ENCODE assay signal across 1 cellular context in genomic region chr6:105992315-105992961, GRCh38.
TF ChIP-seq lines count a peak whose summit lies in the region.

No MANE protein-coding gene starts in this region.

TF ChIP-seq in HepG2, 621 proteins besides CTCF, POLR2A, EP300 and RAD21 (continued from another document and continues in another):
- TF ChIP-seq, protein P1, sequence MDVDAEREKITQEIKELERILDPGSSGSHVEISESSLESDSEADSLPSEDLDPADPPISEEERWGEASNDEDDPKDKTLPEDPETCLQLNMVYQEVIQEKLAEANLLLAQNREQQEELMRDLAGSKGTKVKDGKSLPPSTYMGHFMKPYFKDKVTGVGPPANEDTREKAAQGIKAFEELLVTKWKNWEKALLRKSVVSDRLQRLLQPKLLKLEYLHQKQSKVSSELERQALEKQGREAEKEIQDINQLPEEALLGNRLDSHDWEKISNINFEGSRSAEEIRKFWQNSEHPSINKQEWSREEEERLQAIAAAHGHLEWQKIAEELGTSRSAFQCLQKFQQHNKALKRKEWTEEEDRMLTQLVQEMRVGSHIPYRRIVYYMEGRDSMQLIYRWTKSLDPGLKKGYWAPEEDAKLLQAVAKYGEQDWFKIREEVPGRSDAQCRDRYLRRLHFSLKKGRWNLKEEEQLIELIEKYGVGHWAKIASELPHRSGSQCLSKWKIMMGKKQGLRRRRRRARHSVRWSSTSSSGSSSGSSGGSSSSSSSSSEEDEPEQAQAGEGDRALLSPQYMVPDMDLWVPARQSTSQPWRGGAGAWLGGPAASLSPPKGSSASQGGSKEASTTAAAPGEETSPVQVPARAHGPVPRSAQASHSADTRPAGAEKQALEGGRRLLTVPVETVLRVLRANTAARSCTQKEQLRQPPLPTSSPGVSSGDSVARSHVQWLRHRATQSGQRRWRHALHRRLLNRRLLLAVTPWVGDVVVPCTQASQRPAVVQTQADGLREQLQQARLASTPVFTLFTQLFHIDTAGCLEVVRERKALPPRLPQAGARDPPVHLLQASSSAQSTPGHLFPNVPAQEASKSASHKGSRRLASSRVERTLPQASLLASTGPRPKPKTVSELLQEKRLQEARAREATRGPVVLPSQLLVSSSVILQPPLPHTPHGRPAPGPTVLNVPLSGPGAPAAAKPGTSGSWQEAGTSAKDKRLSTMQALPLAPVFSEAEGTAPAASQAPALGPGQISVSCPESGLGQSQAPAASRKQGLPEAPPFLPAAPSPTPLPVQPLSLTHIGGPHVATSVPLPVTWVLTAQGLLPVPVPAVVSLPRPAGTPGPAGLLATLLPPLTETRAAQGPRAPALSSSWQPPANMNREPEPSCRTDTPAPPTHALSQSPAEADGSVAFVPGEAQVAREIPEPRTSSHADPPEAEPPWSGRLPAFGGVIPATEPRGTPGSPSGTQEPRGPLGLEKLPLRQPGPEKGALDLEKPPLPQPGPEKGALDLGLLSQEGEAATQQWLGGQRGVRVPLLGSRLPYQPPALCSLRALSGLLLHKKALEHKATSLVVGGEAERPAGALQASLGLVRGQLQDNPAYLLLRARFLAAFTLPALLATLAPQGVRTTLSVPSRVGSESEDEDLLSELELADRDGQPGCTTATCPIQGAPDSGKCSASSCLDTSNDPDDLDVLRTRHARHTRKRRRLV (CRISPR knock-in tag; IDR thresholded peaks at IDR 0.05): no peak
- TF ChIP-seq, protein P2, sequence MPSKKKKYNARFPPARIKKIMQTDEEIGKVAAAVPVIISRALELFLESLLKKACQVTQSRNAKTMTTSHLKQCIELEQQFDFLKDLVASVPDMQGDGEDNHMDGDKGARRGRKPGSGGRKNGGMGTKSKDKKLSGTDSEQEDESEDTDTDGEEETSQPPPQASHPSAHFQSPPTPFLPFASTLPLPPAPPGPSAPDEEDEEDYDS (CRISPR knock-in tag; IDR thresholded peaks at IDR 0.05): no peak
- TF ChIP-seq ZFP62 (CRISPR knock-in tag; IDR thresholded peaks at IDR 0.05): no peak
- TF ChIP-seq ZSCAN25 (CRISPR knock-in tag; IDR thresholded peaks at IDR 0.05): no peak
- no peak for TF ChIP-seq ZFP90 (CRISPR knock-in tag; IDR thresholded peaks at IDR 0.05; ENCODE audit: borderline replicate concordance)
- no peak for TF ChIP-seq ZNF816 (CRISPR knock-in tag; IDR thresholded peaks at IDR 0.05; ENCODE audit: borderline replicate concordance)
- no peak for TF ChIP-seq ZNF234 (CRISPR knock-in tag; conservative IDR thresholded peaks at IDR 0.05)
- TF ChIP-seq ZFX (CRISPR knock-in tag; IDR thresholded peaks at IDR 0.05; ENCODE audit: low read depth): peak; percentile 53
- TF ChIP-seq PRPF4 (IDR thresholded peaks at IDR 0.05; ENCODE audit: low read depth, low read length, poor library complexity, severe bottlenecking): no peak
- no peak for TF ChIP-seq ZNF317 (CRISPR knock-in tag; IDR thresholded peaks at IDR 0.05)
- no peak for TF ChIP-seq ZNF674 (CRISPR knock-in tag; IDR thresholded peaks at IDR 0.05; ENCODE audit: low read depth)
- TF ChIP-seq RFXANK (CRISPR knock-in tag; IDR thresholded peaks at IDR 0.05): no peak
- no peak for TF ChIP-seq SIN3B (IDR thresholded peaks at IDR 0.05; ENCODE audit: low read length)
- TF ChIP-seq SMARCC2 (IDR thresholded peaks at IDR 0.05): no peak
- 0 out of 2 replicates have a peak, but pooled peaks have one; percentile 54 for TF ChIP-seq ZNF383 (CRISPR knock-in tag; IDR thresholded peaks at IDR 0.05; ENCODE audit: borderline replicate concordance)
- no peak for TF ChIP-seq RXRB (CRISPR knock-in tag; IDR thresholded peaks at IDR 0.05; ENCODE audit: borderline replicate concordance)
- TF ChIP-seq, protein P3, sequence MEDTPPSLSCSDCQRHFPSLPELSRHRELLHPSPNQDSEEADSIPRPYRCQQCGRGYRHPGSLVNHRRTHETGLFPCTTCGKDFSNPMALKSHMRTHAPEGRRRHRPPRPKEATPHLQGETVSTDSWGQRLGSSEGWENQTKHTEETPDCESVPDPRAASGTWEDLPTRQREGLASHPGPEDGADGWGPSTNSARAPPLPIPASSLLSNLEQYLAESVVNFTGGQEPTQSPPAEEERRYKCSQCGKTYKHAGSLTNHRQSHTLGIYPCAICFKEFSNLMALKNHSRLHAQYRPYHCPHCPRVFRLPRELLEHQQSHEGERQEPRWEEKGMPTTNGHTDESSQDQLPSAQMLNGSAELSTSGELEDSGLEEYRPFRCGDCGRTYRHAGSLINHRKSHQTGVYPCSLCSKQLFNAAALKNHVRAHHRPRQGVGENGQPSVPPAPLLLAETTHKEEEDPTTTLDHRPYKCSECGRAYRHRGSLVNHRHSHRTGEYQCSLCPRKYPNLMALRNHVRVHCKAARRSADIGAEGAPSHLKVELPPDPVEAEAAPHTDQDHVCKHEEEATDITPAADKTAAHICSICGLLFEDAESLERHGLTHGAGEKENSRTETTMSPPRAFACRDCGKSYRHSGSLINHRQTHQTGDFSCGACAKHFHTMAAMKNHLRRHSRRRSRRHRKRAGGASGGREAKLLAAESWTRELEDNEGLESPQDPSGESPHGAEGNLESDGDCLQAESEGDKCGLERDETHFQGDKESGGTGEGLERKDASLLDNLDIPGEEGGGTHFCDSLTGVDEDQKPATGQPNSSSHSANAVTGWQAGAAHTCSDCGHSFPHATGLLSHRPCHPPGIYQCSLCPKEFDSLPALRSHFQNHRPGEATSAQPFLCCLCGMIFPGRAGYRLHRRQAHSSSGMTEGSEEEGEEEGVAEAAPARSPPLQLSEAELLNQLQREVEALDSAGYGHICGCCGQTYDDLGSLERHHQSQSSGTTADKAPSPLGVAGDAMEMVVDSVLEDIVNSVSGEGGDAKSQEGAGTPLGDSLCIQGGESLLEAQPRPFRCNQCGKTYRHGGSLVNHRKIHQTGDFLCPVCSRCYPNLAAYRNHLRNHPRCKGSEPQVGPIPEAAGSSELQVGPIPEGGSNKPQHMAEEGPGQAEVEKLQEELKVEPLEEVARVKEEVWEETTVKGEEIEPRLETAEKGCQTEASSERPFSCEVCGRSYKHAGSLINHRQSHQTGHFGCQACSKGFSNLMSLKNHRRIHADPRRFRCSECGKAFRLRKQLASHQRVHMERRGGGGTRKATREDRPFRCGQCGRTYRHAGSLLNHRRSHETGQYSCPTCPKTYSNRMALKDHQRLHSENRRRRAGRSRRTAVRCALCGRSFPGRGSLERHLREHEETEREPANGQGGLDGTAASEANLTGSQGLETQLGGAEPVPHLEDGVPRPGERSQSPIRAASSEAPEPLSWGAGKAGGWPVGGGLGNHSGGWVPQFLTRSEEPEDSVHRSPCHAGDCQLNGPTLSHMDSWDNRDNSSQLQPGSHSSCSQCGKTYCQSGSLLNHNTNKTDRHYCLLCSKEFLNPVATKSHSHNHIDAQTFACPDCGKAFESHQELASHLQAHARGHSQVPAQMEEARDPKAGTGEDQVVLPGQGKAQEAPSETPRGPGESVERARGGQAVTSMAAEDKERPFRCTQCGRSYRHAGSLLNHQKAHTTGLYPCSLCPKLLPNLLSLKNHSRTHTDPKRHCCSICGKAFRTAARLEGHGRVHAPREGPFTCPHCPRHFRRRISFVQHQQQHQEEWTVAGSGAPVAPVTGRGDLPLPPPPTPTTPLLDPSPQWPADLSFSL (CRISPR knock-in tag; IDR thresholded peaks at IDR 0.05): no peak
- 0 out of 2 replicates have a peak, but pooled peaks have one; percentile 20 for TF ChIP-seq SKIL (CRISPR knock-in tag; IDR thresholded peaks at IDR 0.05; ENCODE audit: borderline replicate concordance)
- TF ChIP-seq CC2D1A (CRISPR knock-in tag; IDR thresholded peaks at IDR 0.05): no peak
- TF ChIP-seq MIER2 (CRISPR knock-in tag; IDR thresholded peaks at IDR 0.05): no peak
- no peak; the same call in 1 of the 2 replicates for TF ChIP-seq BORCS8-MEF2B (CRISPR knock-in tag; IDR thresholded peaks at IDR 0.05)
- no peak for TF ChIP-seq ZSCAN12 (CRISPR knock-in tag; IDR thresholded peaks at IDR 0.05)
- TF ChIP-seq CENPT (CRISPR knock-in tag; IDR thresholded peaks at IDR 0.05; ENCODE audit: low read depth): no peak
- TF ChIP-seq TGIF2 (CRISPR knock-in tag; IDR thresholded peaks at IDR 0.05): no peak
- TF ChIP-seq ARID5B (CRISPR knock-in tag; IDR thresholded peaks at IDR 0.05): peak; percentile 36; the same call in 1 of the 2 replicates
- peak; percentile 49; the same call in 1 of the 2 replicates for TF ChIP-seq CENPBD1 (CRISPR knock-in tag; IDR thresholded peaks at IDR 0.05; ENCODE audit: borderline replicate concordance, low read depth)
- TF ChIP-seq TEAD3 (CRISPR knock-in tag; optimal IDR thresholded peaks at IDR 0.05; ENCODE audit: borderline replicate concordance): no peak
- no peak for TF ChIP-seq ZBTB3 (CRISPR knock-in tag; IDR thresholded peaks at IDR 0.05; ENCODE audit: borderline replicate concordance, low read depth)
- TF ChIP-seq RARG (CRISPR knock-in tag; IDR thresholded peaks at IDR 0.05; ENCODE audit: low read depth): no peak
- no peak for TF ChIP-seq ZNF562 (CRISPR knock-in tag; IDR thresholded peaks at IDR 0.05; ENCODE audit: borderline replicate concordance)
- TF ChIP-seq AHR (CRISPR knock-in tag; IDR thresholded peaks at IDR 0.05): 0 out of 2 replicates have a peak, but pooled peaks have one; percentile 31
- TF ChIP-seq ZNF546 (CRISPR knock-in tag; conservative IDR thresholded peaks at IDR 0.05): peak; percentile 53; the same call in 1 of the 2 replicates
- TF ChIP-seq, protein P4, sequence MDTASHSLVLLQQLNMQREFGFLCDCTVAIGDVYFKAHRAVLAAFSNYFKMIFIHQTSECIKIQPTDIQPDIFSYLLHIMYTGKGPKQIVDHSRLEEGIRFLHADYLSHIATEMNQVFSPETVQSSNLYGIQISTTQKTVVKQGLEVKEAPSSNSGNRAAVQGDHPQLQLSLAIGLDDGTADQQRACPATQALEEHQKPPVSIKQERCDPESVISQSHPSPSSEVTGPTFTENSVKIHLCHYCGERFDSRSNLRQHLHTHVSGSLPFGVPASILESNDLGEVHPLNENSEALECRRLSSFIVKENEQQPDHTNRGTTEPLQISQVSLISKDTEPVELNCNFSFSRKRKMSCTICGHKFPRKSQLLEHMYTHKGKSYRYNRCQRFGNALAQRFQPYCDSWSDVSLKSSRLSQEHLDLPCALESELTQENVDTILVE (CRISPR knock-in tag; IDR thresholded peaks at IDR 0.05): no peak
- TF ChIP-seq RFX3 (CRISPR knock-in tag; IDR thresholded peaks at IDR 0.05): no peak
- no peak for TF ChIP-seq NFIB (CRISPR knock-in tag; IDR thresholded peaks at IDR 0.05; ENCODE audit: borderline replicate concordance)
- TF ChIP-seq CENPX (CRISPR knock-in tag; IDR thresholded peaks at IDR 0.05): no peak
- TF ChIP-seq ZNF350 (CRISPR knock-in tag; IDR thresholded peaks at IDR 0.05; ENCODE audit: borderline replicate concordance, low read depth): no peak
- no peak for TF ChIP-seq GLMP (CRISPR knock-in tag; IDR thresholded peaks at IDR 0.05; ENCODE audit: borderline replicate concordance)
- no peak for TF ChIP-seq SIX4 (CRISPR knock-in tag; IDR thresholded peaks at IDR 0.05)
- TF ChIP-seq ZNF788 (CRISPR knock-in tag; IDR thresholded peaks at IDR 0.05; ENCODE audit: borderline replicate concordance): peak; percentile 44; the same call in 1 of the 2 replicates
- TF ChIP-seq E2F5 (CRISPR knock-in tag; conservative IDR thresholded peaks at IDR 0.05): peak; percentile 62; the same call in 1 of the 2 replicates
